ENCODE assay signal across 16 cellular contexts in genomic region chr2:238866656-238867277, GRCh38. TPM values are rescaled to one million over a fixed set of nuclear protein-coding genes. Genes with fewer than 3 reads are reported as not detected.
DNase-seq lines count a peak whose midpoint lies in the region; ATAC-seq, FAIRE-seq and TF ChIP-seq lines count a peak whose summit lies in the region.
"Had no signal": no experiment of that assay in that cellular context is flagged by ENCODE, and none has a peak within 500 bp of the region (broad histone marks: within the 10 kb centered on the region; RNA-seq: fewer than 3 reads in every experiment).

No MANE protein-coding gene starts in this region.

- no peak for FAIRE-seq in endothelial cell of umbilical vein (lab: Jason Lieb, UNC)

- no peak for ATAC-seq in GM18502 (IDR thresholded peaks at IDR 0.05; ENCODE audit: poor library complexity, unreplicated experiment)
- no peak for ATAC-seq in mucosa of descending colon
- ATAC-seq in left colon = no peak
- ATAC-seq: esophagus mucosa had no signal

- TF ChIP-seq POLR2A in endothelial cell of umbilical vein (IDR thresholded peaks at IDR 0.05; ENCODE audit: low read depth, low read length) (no peak), prostate gland (IDR thresholded peaks at IDR 0.05) (no peak)

- H3K27ac ChIP-seq in AG04450 (ENCODE audit: low read depth, low read length) = peak overlapping the region; percentile 57
- H3K27ac ChIP-seq in endothelial cell of umbilical vein (ENCODE audit: insufficient read depth, low read depth, low read length) = no peak overlapping the region
- peak overlapping the region; percentile 41 to 76 for H3K27ac ChIP-seq in prostate gland

- H3K9me3 ChIP-seq in AG04450 (ENCODE audit: control insufficient read depth, insufficient read depth, low read length) = peaks cover 2% of the 10 kb centered on the region; the same call in 1 of the 2 replicates
- H3K9me3 ChIP-seq in endothelial cell of umbilical vein (replicated peaks; ENCODE audit: control insufficient read depth, insufficient read depth, low read length) = no peaks in the 10 kb centered on the region
- H3K9me3 ChIP-seq in prostate gland = no peaks in the 10 kb centered on the region
- H3K9me3 ChIP-seq in mucosa of descending colon = no peaks in the 10 kb centered on the region
- H3K9me3 ChIP-seq: adrenal gland, left ventricle myocardium inferior had no signal

- TF ChIP-seq CTCF in AG04450 (IDR thresholded peaks at IDR 0.05; ENCODE audit: low read depth, low read length) (no peak), endothelial cell of umbilical vein (IDR thresholded peaks at IDR 0.05; ENCODE audit: extremely low read depth in 1 of 2, insufficient read depth in 1 of 2, low read depth in 1 of 2, low read length in 2 of 2) (no peak), prostate gland (IDR thresholded peaks at IDR 0.05) (no peak), mucosa of descending colon (IDR thresholded peaks at IDR 0.05) (no peak)

- no peaks in the 10 kb centered on the region for H3K9me1 ChIP-seq in endothelial cell of umbilical vein (replicated peaks; ENCODE audit: control insufficient read depth, extremely low read depth, insufficient read depth, low read length)

- H2AFZ ChIP-seq in endothelial cell of umbilical vein (ENCODE audit: low read depth, low read length) = no peak overlapping the region

- CTCF ChIA-PET in AG04450 (lab: Charles Lee) (interaction anchor here (1.0 kb wide), 1 partner anchor 106 kb away, joined by 6 read pairs; no protein-coding TSS in a partner anchor), endothelial cell of umbilical vein (lab: Charles Lee) (no interaction called here)

- H3K4me1 ChIP-seq in endothelial cell of umbilical vein (ENCODE audit: control insufficient read depth, extremely low read depth, insufficient read depth, low read length) = peaks cover 19% of the 10 kb centered on the region
- H3K4me1 ChIP-seq in prostate gland (replicated peaks) = peaks cover 13% of the 10 kb centered on the region
- peaks cover 7% of the 10 kb centered on the region for H3K4me1 ChIP-seq in mucosa of descending colon (ENCODE audit: low read depth)

- H3K79me2 ChIP-seq in endothelial cell of umbilical vein (ENCODE audit: control insufficient read depth, insufficient read depth, low read length) = no peaks in the 10 kb centered on the region

- no peaks in the 10 kb centered on the region for H3K27me3 ChIP-seq in AG04450 (ENCODE audit: control insufficient read depth, insufficient read depth, low read length)
- no peaks in the 10 kb centered on the region for H3K27me3 ChIP-seq in endothelial cell of umbilical vein (ENCODE audit: control insufficient read depth in 2 of 2, insufficient read depth in 2 of 2, low read length in 2 of 2)
- no peaks in the 10 kb centered on the region for H3K27me3 ChIP-seq in prostate gland (replicated peaks; ENCODE audit: insufficient read depth)
- H3K27me3 ChIP-seq: adrenal gland had no signal

- POLR2A ChIA-PET in AG04450 (lab: Yijun Ruan, JAX) (no interaction called here), endothelial cell of umbilical vein (lab: Charles Lee) (no interaction called here)

- 55% methylated on average over 17 of the region's 17 CpGs for WGBS in prostate gland

- H4K20me1 ChIP-seq in endothelial cell of umbilical vein (replicated peaks; ENCODE audit: control insufficient read depth, extremely low read depth, insufficient read depth, low read length) = no peaks in the 10 kb centered on the region

- intact Hi-C loops in endothelial cell of umbilical vein (cut with micrococcal nuclease) = no loop called here
- intact Hi-C loops in prostate gland (cut with DNase I) = no loop called here
- intact Hi-C loops in mucosa of descending colon (cut with DNase I, micrococcal nuclease) = no loop called here
- intact Hi-C loops in left colon (cut with DNase I, micrococcal nuclease) = no loop called here

- no peak overlapping the region for H3K4me2 ChIP-seq in endothelial cell of umbilical vein (ENCODE audit: insufficient read depth, low read length)

- dilution Hi-C loops in endothelial cell of umbilical vein (cut with MboI; ENCODE audit: extremely low pct_ligation_motif_present, low sequenced_read_pairs) = no loop called here

- no peak for DNase-seq in AG04450 (ENCODE audit: low read depth, low spot score)
- DNase-seq in NCI-H1105 (lab: John Stamatoyannopoulos, UW) = peak; percentile 50
- DNase-seq in endothelial cell of umbilical vein (ENCODE audit: low read depth, low spot score) = peak; percentile 11
- DNase-seq in prostate gland (ENCODE audit: low spot score) = no peak
- no peak for DNase-seq in mucosa of descending colon
- DNase-seq in GF-D8 (lab: John Stamatoyannopoulos, UW) = no peak
- no peak for DNase-seq in left colon
- DNase-seq: activated B cell treated with CpG ODN at 0.5 μM for 24 hours, activated T-cell treated with anti-CD3 and anti-CD28 coated beads for 4 hours, DMS53, left ventricle myocardium inferior, NCI-H2107 had no signal

- no peaks in the 10 kb centered on the region for H3K36me3 ChIP-seq in endothelial cell of umbilical vein (ENCODE audit: control insufficient read depth in 2 of 2, extremely low read depth in 1 of 2, insufficient read depth in 2 of 2, low read length in 2 of 2)
- no peaks in the 10 kb centered on the region for H3K36me3 ChIP-seq in prostate gland
- no peaks in the 10 kb centered on the region for H3K36me3 ChIP-seq in mucosa of descending colon (ENCODE audit: low read depth)
- H3K36me3 ChIP-seq: adrenal gland, left ventricle myocardium inferior had no signal

- H3K4me3 ChIP-seq in AG04450 (ENCODE audit: low read depth, low read length) (no peak overlapping the region), endothelial cell of umbilical vein (replicated peaks in 1 of 3; ENCODE audit: insufficient read depth in 1 of 3, low read depth in 1 of 3, low read length in 3 of 3) (no peak overlapping the region), prostate gland (no peak overlapping the region), mucosa of descending colon (no peak overlapping the region)
- H3K4me3 ChIP-seq: adrenal gland, left ventricle myocardium inferior had no signal

- BruUV-seq in endothelial cell of umbilical vein (replicated peaks; lab: Mats Ljungman, UMichigan) = no TSS peak

- no peak overlapping the region for H3K9ac ChIP-seq in endothelial cell of umbilical vein (replicated peaks; ENCODE audit: extremely low read depth, insufficient read depth, low read length)

TF ChIP-seq in endothelial cell of umbilical vein, 7 proteins besides CTCF, POLR2A, EP300 and RAD21:
- TF ChIP-seq GATA2 (IDR thresholded peaks at IDR 0.05; ENCODE audit: insufficient read depth, insufficient read length, low read depth, low read length) = no peak
- no peak for TF ChIP-seq JUN (IDR thresholded peaks at IDR 0.05; ENCODE audit: borderline replicate concordance, insufficient read depth, insufficient read length, low read depth)
- TF ChIP-seq FOS (IDR thresholded peaks at IDR 0.05; ENCODE audit: borderline replicate concordance, insufficient read depth, low read length) = no peak
- TF ChIP-seq POLR2AphosphoS5 (IDR thresholded peaks at IDR 0.05; ENCODE audit: insufficient read depth, low read depth, low read length) = no peak
- no peak for TF ChIP-seq MYC (IDR thresholded peaks at IDR 0.05; ENCODE audit: low read depth, low read length)
- no peak for TF ChIP-seq EZH2 (IDR thresholded peaks at IDR 0.05; ENCODE audit: borderline replicate concordance, low read depth, low read length, severe bottlenecking)
- TF ChIP-seq MAX (IDR thresholded peaks at IDR 0.05; ENCODE audit: insufficient read depth, insufficient read length) = no peak

RNA-seq across cellular contexts. Expression of gene TWIST2, which starts 18.9 kb away (rescaled TPM):
- polyA plus RNA-seq in AG04450 (2011; rRNA removed) = 15.6 and 15.7 TPM in 2 replicates
- 10.5 and 11.2 TPM in 2 replicates for polyA minus RNA-seq in AG04450 (2011; rRNA and poly(A)+ RNA removed)
- 1.2 and 2.3 TPM in 2 replicates for total RNA-seq in endothelial cell of umbilical vein
- polyA plus RNA-seq in endothelial cell of umbilical vein = 2.7 and 3.4 TPM in 2 replicates
- polyA plus RNA-seq in endothelial cell of umbilical vein (2011; cell fraction: cytosol; rRNA removed) = 2.8 TPM in 2 replicates
- 0.95 and 1.5 TPM in 2 replicates for polyA plus RNA-seq in endothelial cell of umbilical vein (2011; cell fraction: nucleus; rRNA removed)
- polyA plus RNA-seq in endothelial cell of umbilical vein (2012) = 1.6 and 2.1 TPM in 2 replicates
- polyA minus RNA-seq in endothelial cell of umbilical vein = 0.51 and 1.4 TPM in 2 replicates
- polyA minus RNA-seq in endothelial cell of umbilical vein (2011; cell fraction: cytosol; rRNA and poly(A)+ RNA removed) = 4.2 TPM
- polyA minus RNA-seq in endothelial cell of umbilical vein (2011; cell fraction: nucleus; rRNA and poly(A)+ RNA removed) = 1.0 and 2.6 TPM in 2 replicates
- total RNA-seq in prostate gland = 10 to 100 TPM; 23.5 to 52.9 TPM
- 10 to 100 TPM in 1 of 3 donors, 1 to 10 TPM in 2; 1.1 to 13.4 (median 3.1) TPM for total RNA-seq in mucosa of descending colon
- 1 to 10 TPM; 1.7 to 4.2 TPM for total RNA-seq in left colon
- total RNA-seq: activated B cell treated with CpG ODN at 0.5 μM for 24 hours had no signal
- polyA plus RNA-seq: neural cell had no signal

Comparison
In these comparisons a context has a peak if more than half of its experiments do, and no peak if none do; other contexts are left out.
1. DNase-seq: peak in NCI-H1105 (single experiment) and endothelial cell of umbilical vein (single experiment); none in AG04450 (single experiment), prostate gland (single experiment), mucosa of descending colon (0 of 3), GF-D8 (single experiment) and left colon (0 of 2).